29 cellular contexts compared by ENCODE assay signal in the genomic region with DNA sequence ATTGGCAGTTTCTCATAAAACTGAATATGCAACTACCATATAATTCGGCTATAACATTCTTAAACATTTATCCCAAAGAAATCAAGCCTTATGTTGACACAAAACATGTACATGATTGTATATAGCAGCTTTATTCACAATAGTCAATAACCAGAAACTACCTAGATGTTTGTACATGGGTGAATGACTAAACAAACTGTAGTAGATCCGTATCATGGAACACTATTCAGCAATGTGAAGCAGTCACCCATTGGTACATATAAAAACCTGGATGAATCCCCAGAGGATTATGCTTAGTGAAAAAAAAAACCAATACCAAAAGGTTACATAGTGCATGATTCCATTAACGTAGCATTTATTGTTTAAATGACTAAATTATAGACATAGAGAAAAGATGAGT.
"Had no signal": no experiment of that assay in that cellular context is flagged by ENCODE, and none has a peak within 500 bp of the region (broad histone marks: within the 10 kb centered on the region; RNA-seq: fewer than 3 reads in every experiment).

No MANE protein-coding gene starts in this region.

- H3K27ac Mint-ChIP-seq: dendritic cell treated with granulocyte-macrophage colony-stimulating factor and Interleukin-4, amounts not matched to agents 40 ng/mL and 50 ng/mL, for 4 days; effector memory CD8-positive, alpha-beta T cell; endodermal cell had no signal

- H3K27me3 ChIP-seq: colonic mucosa, esophagus muscularis mucosa, esophagus squamous epithelium, foreskin keratinocyte, gastrocnemius medialis, gastroesophageal sphincter, heart left ventricle, hepatocyte had no signal

- H3K27ac ChIP-seq: colonic mucosa, coronary artery, dorsolateral prefrontal cortex, epithelial cell of prostate, esophagus muscularis mucosa, esophagus squamous epithelium, foreskin keratinocyte, gastrocnemius medialis, gastroesophageal sphincter, heart left ventricle, heart right ventricle, hepatocyte had no signal

- DNase-seq: colonic mucosa; cortex of kidney; dermis blood vessel endothelial cell; dorsolateral prefrontal cortex; effector CD4-positive, alpha-beta T cell; effector CD8-positive, alpha-beta T cell; effector memory CD4-positive, alpha-beta T cell; effector memory CD8-positive, alpha-beta T cell; endodermal cell; erythroblast; esophagus squamous epithelium; foreskin fibroblast; foreskin keratinocyte; foreskin melanocyte; gastrocnemius medialis; glutamatergic neuron; head of caudate nucleus; heart left ventricle; heart right ventricle had no signal

- H3K4me1 ChIP-seq: colonic mucosa, esophagus muscularis mucosa, esophagus squamous epithelium, foreskin keratinocyte, gastrocnemius medialis, gastroesophageal sphincter, heart left ventricle, heart right ventricle had no signal

- H3K9me3 ChIP-seq: colonic mucosa, esophagus muscularis mucosa, esophagus squamous epithelium, gastrocnemius medialis, gastroesophageal sphincter, heart left ventricle, heart right ventricle had no signal

- H3K27me3 Mint-ChIP-seq: dendritic cell treated with granulocyte-macrophage colony-stimulating factor and Interleukin-4, amounts not matched to agents 40 ng/mL and 50 ng/mL, for 4 days; effector memory CD8-positive, alpha-beta T cell had no signal

- H3K4me3 Mint-ChIP-seq: dendritic cell treated with granulocyte-macrophage colony-stimulating factor and Interleukin-4, amounts not matched to agents 40 ng/mL and 50 ng/mL, for 4 days; effector memory CD8-positive, alpha-beta T cell; endodermal cell had no signal

- H3K4me1 Mint-ChIP-seq: endodermal cell had no signal

- ATAC-seq: effector memory CD8-positive, alpha-beta T cell; esophagus mucosa; foreskin keratinocyte; gastrocnemius medialis; gastroesophageal sphincter; heart left ventricle; heart right ventricle had no signal

- FAIRE-seq: endometrium, endothelial cell of umbilical vein, frontal cortex had no signal

- H3K9me3 Mint-ChIP-seq: dendritic cell treated with granulocyte-macrophage colony-stimulating factor and Interleukin-4, amounts not matched to agents 40 ng/mL and 50 ng/mL, for 4 days; effector memory CD8-positive, alpha-beta T cell; endodermal cell had no signal

- H3K36me3 ChIP-seq: colonic mucosa, esophagus muscularis mucosa, esophagus squamous epithelium, gastrocnemius medialis, gastroesophageal sphincter, heart left ventricle, heart right ventricle had no signal

- H3K4me3 ChIP-seq: colonic mucosa, coronary artery, dorsolateral prefrontal cortex, esophagus muscularis mucosa, esophagus squamous epithelium, gastrocnemius medialis, gastroesophageal sphincter, heart left ventricle, heart right ventricle, hepatocyte had no signal
